ENCODE assay signal across 8 cellular contexts in genomic region chr6:5030596-5031136, GRCh38. TPM values are rescaled to one million over a fixed set of nuclear protein-coding genes. Genes with fewer than 3 reads are reported as not detected.
DNase-seq lines count a peak whose midpoint lies in the region; ATAC-seq and TF ChIP-seq lines count a peak whose summit lies in the region.

No MANE protein-coding gene starts in this region.

- peak overlapping the region in 2 of 5 experiments; percentile 12 to 18 for H3K4me3 Mint-ChIP-seq in brain

- H3K27ac Mint-ChIP-seq in brain, result peak overlapping the region in 2 of 5 experiments; percentile 55 to 79

- TF ChIP-seq CTCF in brain (conservative IDR thresholded peaks at IDR 0.05), result peak; percentile 38 to 76

- H3K27me3 Mint-ChIP-seq in brain, result peaks cover 6% of the 10 kb centered on the region

- ATAC-seq in GM18502 (IDR thresholded peaks at IDR 0.05; ENCODE audit: poor library complexity, unreplicated experiment) (peak; percentile 88), HG02970 (IDR thresholded peaks at IDR 0.05; ENCODE audit: low FRiP score, unreplicated experiment) (peak; percentile 62)

- DNase-seq in A172 (ENCODE audit: low spot score) (peak; percentile 94), NCI-H2081 (lab: John Stamatoyannopoulos, UW) (peak; percentile 72 to 79), UCSD-AML1 (lab: John Stamatoyannopoulos, UW; ENCODE audit: unreplicated experiment) (peak; percentile 87), iris pigment epithelial cell (ENCODE audit: low read depth) (peak; percentile 83)
- DNase-seq in stimulated activated CD4-positive, alpha-beta T cell treated with anti-CD3 and anti-CD28 coated beads, Interleukin-2, amount 100 ng/mL, for 4 hours (ENCODE audit: low read depth), result peak; percentile 48

- H3K9me3 Mint-ChIP-seq in brain, result no peaks in the 10 kb centered on the region

- H3K4me1 Mint-ChIP-seq in brain, result peaks cover 36% of the 10 kb centered on the region

- H3K36me3 Mint-ChIP-seq in brain, result no peaks in the 10 kb centered on the region

RNA-seq across cellular contexts. Expression of gene RPP40, which starts 26.8 kb away (rescaled TPM):
- total RNA-seq in A172 (2014; rRNA removed; shearing (Covaris generic)), result 82.9 and 93.0 TPM in 2 replicates
- polyA plus RNA-seq in brain (ENCODE audit: insufficient read depth, low read depth, low replicate concordance), result 9.0 TPM

RNA-seq across cellular contexts. Expression of gene PPP1R3G, which starts 54.5 kb away (rescaled TPM):
- total RNA-seq in A172 (2014; rRNA removed; shearing (Covaris generic)), result 0.22 and 1.5 TPM in 2 replicates
- polyA plus RNA-seq in brain (ENCODE audit: insufficient read depth, low read depth, low replicate concordance), result 1.1 TPM

Comparison
In these comparisons a context has a peak if more than half of its experiments do, and no peak if none do; other contexts are left out.
1. Peak in every context shown above with its lines: DNase-seq and ATAC-seq.